6 cellular contexts compared by ENCODE assay signal in the genomic region with DNA sequence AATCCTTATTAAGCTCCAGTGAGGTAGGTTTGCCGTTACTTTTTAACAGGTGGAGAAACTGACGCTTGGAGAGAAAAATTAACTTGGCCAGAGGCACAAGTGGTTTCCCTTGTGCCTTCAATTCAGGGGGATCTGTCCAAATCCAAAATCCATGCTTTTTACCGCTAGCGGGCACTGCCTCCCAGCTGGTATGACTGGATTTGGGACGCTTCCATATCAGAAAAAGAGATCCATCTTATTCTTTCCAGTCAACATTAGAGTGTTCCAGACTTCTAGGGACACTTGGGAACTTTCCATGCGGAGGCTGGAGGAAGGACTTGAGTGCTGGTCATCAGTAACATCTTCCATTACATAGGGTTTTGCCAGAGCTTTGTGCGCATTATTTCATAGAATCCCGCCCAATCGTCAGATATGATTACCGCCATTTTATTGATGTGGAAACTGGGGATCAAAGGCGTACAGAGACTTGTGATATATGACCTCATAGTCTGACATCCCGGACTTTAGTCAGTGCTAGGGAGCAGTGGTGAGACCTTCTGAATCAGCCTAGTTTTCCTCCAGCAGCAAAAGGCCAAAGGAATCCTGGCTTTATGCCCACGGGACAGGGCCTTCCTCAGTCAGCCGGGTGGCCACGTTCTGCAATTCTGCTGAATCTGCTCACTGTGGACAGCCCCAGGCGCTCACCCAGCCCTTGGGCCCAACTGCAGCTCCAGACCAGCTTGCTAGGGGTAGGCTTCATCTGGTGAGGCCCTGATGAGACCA. TPM values are rescaled to one million over a fixed set of nuclear protein-coding genes. Genes with fewer than 3 reads are reported as not detected.
DNase-seq lines count a peak whose midpoint lies in the region; ATAC-seq and TF ChIP-seq lines count a peak whose summit lies in the region.

No MANE protein-coding gene starts in this region.

- H3K9me3 ChIP-seq in SJCRH30 (replicated peaks) (no peaks in the 10 kb centered on the region), right atrium auricular region (no peaks in the 10 kb centered on the region), uterus (no peaks in the 10 kb centered on the region)

- H3K27ac ChIP-seq in SJCRH30 (no peak overlapping the region), right atrium auricular region (peak overlapping the region; percentile 86 to 94), uterus (peak overlapping the region; percentile 95 to 96)

- H3K4me3 ChIP-seq in SJCRH30 (peak overlapping the region; percentile 66; the same call in 1 of the 2 replicates), right atrium auricular region (no peak overlapping the region), uterus (no peak overlapping the region)

- TF ChIP-seq CTCF in right atrium auricular region (IDR thresholded peaks at IDR 0.05) (no peak), uterus (IDR thresholded peaks at IDR 0.05) (no peak)

- ATAC-seq in GM21447 (IDR thresholded peaks at IDR 0.05; ENCODE audit: unreplicated experiment) = no peak

- no peaks in the 10 kb centered on the region for H3K36me3 ChIP-seq in SJCRH30
- H3K36me3 ChIP-seq in right atrium auricular region = no peaks in the 10 kb centered on the region
- no peaks in the 10 kb centered on the region for H3K36me3 ChIP-seq in uterus

- TF ChIP-seq POLR2A in uterus (IDR thresholded peaks at IDR 0.05) = no peak

- DNase-seq in AG08396 (ENCODE audit: low spot score) = peak; percentile 68
- peak in 1 of 2 experiments; percentile 44 for DNase-seq in SJCRH30
- DNase-seq in right atrium auricular region (ENCODE audit: low spot score) = peak; percentile 82
- peak; percentile 32 to 50 for DNase-seq in uterus
- no peak for DNase-seq in NCI-H1436 treated with DMSO at 0.1 percent for 48 hours (lab: John Stamatoyannopoulos, UW)

- peaks cover 7% of the 10 kb centered on the region; the same call in 1 of the 2 replicates for H3K4me1 ChIP-seq in SJCRH30
- H3K4me1 ChIP-seq in right atrium auricular region = peaks cover 0 to 18% of the 10 kb centered on the region in 2 donors
- no peaks in the 10 kb centered on the region for H3K4me1 ChIP-seq in uterus

- H3K27me3 ChIP-seq in SJCRH30 (no peaks in the 10 kb centered on the region), right atrium auricular region (no peaks in the 10 kb centered on the region), uterus (no peaks in the 10 kb centered on the region)

- intact Hi-C loops in uterus (cut with DNase I; ENCODE audit: low total_unique reads) = no loop called here

RNA-seq across cellular contexts. Expression of a gene that starts 1.1 kb away (rescaled TPM):
- 58.9 and 74.2 TPM in 2 replicates for total RNA-seq in SJCRH30 (2014; rRNA removed; shearing (Covaris generic))
- total RNA-seq in right atrium auricular region = 10 to 100 TPM; 12.4 to 16.8 TPM
- total RNA-seq in uterus = 100 to 1,000 TPM in 1 of 4 donors, 10 to 100 TPM in 3; 13.2 to 106 (median 56.1) TPM

RNA-seq across cellular contexts. Expression of a gene that starts 45.0 kb away (rescaled TPM):
- total RNA-seq in SJCRH30 (2014; rRNA removed; shearing (Covaris generic)) = 46.8 and 50.5 TPM in 2 replicates
- 10 to 100 TPM; 59.7 to 74.6 TPM for total RNA-seq in right atrium auricular region
- total RNA-seq in uterus = 10 to 100 TPM; 20.3 to 70.2 (median 46.7) TPM

RNA-seq across cellular contexts. Expression of a gene that starts 55.9 kb away (rescaled TPM):
- 0.25 and 0.42 TPM in 2 replicates for total RNA-seq in SJCRH30 (2014; rRNA removed; shearing (Covaris generic))
- total RNA-seq in right atrium auricular region = 1 to 10 TPM; 7.6 to 8.8 TPM
- total RNA-seq in uterus = 10 to 100 TPM in 1 of 4 donors, 1 to 10 TPM in 3; 1.3 to 43.6 (median 3.6) TPM
